Comparison of ENCODE assay signal across 10 cellular contexts in genomic region chr13:49998714-49999624, GRCh38. TPM values are rescaled to one million over a fixed set of nuclear protein-coding genes. Genes with fewer than 3 reads are reported as not detected.
DNase-seq lines count a peak whose midpoint lies in the region; ATAC-seq and TF ChIP-seq lines count a peak whose summit lies in the region.
"Had no signal": no experiment of that assay in that cellular context is flagged by ENCODE, and none has a peak within 500 bp of the region (broad histone marks: within the 10 kb centered on the region; RNA-seq: fewer than 3 reads in every experiment).

No MANE protein-coding gene starts in this region.

- peak overlapping the region; percentile 92 for H3K4me3 Mint-ChIP-seq in activated naive CD8-positive, alpha-beta T cell
- H3K4me3 Mint-ChIP-seq in activated naive CD8-positive, alpha-beta T cell treated with anti-CD3 and anti-CD28 coated beads for 36 hours = no peak overlapping the region
- peak overlapping the region; percentile 84 for H3K4me3 Mint-ChIP-seq in activated CD8-positive, alpha-beta T cell treated with anti-CD3 and anti-CD28 coated beads, Interleukin-2, amount 10 ng/mL, durations not matched to agents 7 days and 5 days

- H3K4me3 ChIP-seq in tibial artery = peak overlapping the region; percentile 70 to 91
- H3K4me3 ChIP-seq in lower leg skin (ENCODE audit: low read depth, poor library complexity, severe bottlenecking) = no peak overlapping the region

- peaks cover 5 to 71% (median 39%) of the 10 kb centered on the region in 4 donors for H3K4me1 ChIP-seq in tibial artery

- H3K36me3 Mint-ChIP-seq in activated naive CD8-positive, alpha-beta T cell = peaks cover 4% of the 10 kb centered on the region
- peaks cover 28% of the 10 kb centered on the region for H3K36me3 Mint-ChIP-seq in activated naive CD8-positive, alpha-beta T cell treated with anti-CD3 and anti-CD28 coated beads for 36 hours
- H3K36me3 Mint-ChIP-seq in activated CD8-positive, alpha-beta T cell treated with anti-CD3 and anti-CD28 coated beads, Interleukin-2, amount 10 ng/mL, durations not matched to agents 7 days and 5 days (ENCODE audit: low read depth) = peaks cover 33% of the 10 kb centered on the region

- TF ChIP-seq POLR2A in lower leg skin (IDR thresholded peaks at IDR 0.05) = no peak

- no peaks in the 10 kb centered on the region for H3K9me3 Mint-ChIP-seq in activated naive CD8-positive, alpha-beta T cell (ENCODE audit: low read depth)
- no peaks in the 10 kb centered on the region for H3K9me3 Mint-ChIP-seq in activated naive CD8-positive, alpha-beta T cell treated with anti-CD3 and anti-CD28 coated beads for 36 hours
- H3K9me3 Mint-ChIP-seq in activated CD8-positive, alpha-beta T cell treated with anti-CD3 and anti-CD28 coated beads, Interleukin-2, amount 10 ng/mL, durations not matched to agents 7 days and 5 days (ENCODE audit: insufficient read depth) = no peaks in the 10 kb centered on the region

- POLR2A ChIA-PET in activated CD8-positive, alpha-beta T cell treated with anti-CD3 and anti-CD28 coated beads, Interleukin-2, amount 10 ng/mL, durations not matched to agents 7 days and 5 days (lab: Charles Lee) = interaction anchor here (0.6 to 3.1 kb wide), 7 partner anchors 24 to 912 kb away, joined by 3 to 63 read pairs (median 4); no protein-coding TSS in a partner anchor

- H3K4me1 Mint-ChIP-seq in activated naive CD8-positive, alpha-beta T cell (ENCODE audit: low read depth) = peaks cover 60% of the 10 kb centered on the region
- peaks cover 40% of the 10 kb centered on the region for H3K4me1 Mint-ChIP-seq in activated naive CD8-positive, alpha-beta T cell treated with anti-CD3 and anti-CD28 coated beads for 36 hours
- peaks cover 33% of the 10 kb centered on the region for H3K4me1 Mint-ChIP-seq in activated CD8-positive, alpha-beta T cell treated with anti-CD3 and anti-CD28 coated beads, Interleukin-2, amount 10 ng/mL, durations not matched to agents 7 days and 5 days (ENCODE audit: low read depth)

- peaks cover 0 to 12% (median 5%) of the 10 kb centered on the region in 3 donors for H3K36me3 ChIP-seq in tibial artery

- H3K27ac Mint-ChIP-seq in activated naive CD8-positive, alpha-beta T cell = no peak overlapping the region
- no peak overlapping the region for H3K27ac Mint-ChIP-seq in activated naive CD8-positive, alpha-beta T cell treated with anti-CD3 and anti-CD28 coated beads for 36 hours
- H3K27ac Mint-ChIP-seq in activated CD8-positive, alpha-beta T cell treated with anti-CD3 and anti-CD28 coated beads, Interleukin-2, amount 10 ng/mL, durations not matched to agents 7 days and 5 days = no peak overlapping the region

- peak overlapping the region; percentile 97 to 100 for H3K27ac ChIP-seq in tibial artery

- intact Hi-C loops in tibial artery (cut with DNase I; ENCODE audit: low total_unique reads) = loop anchor here (5.0 kb wide), 3 partner anchors 62 to 913 kb away; partner anchors contain the start of gene SPRYD7
- intact Hi-C loops in lower leg skin (cut with DNase I; ENCODE audit: low total_unique reads) = loop anchor here (10.0 kb wide), 1 partner anchor 126 kb away; no protein-coding TSS in a partner anchor

- H3K27me3 Mint-ChIP-seq in activated naive CD8-positive, alpha-beta T cell = no peaks in the 10 kb centered on the region
- no peaks in the 10 kb centered on the region for H3K27me3 Mint-ChIP-seq in activated naive CD8-positive, alpha-beta T cell treated with anti-CD3 and anti-CD28 coated beads for 36 hours
- no peaks in the 10 kb centered on the region for H3K27me3 Mint-ChIP-seq in activated CD8-positive, alpha-beta T cell treated with anti-CD3 and anti-CD28 coated beads, Interleukin-2, amount 10 ng/mL, durations not matched to agents 7 days and 5 days (ENCODE audit: low read depth)

- no peak for DNase-seq in activated naive CD8-positive, alpha-beta T cell treated with anti-CD3 and anti-CD28 coated beads for 36 hours
- DNase-seq in activated CD8-positive, alpha-beta T cell treated with anti-CD3 and anti-CD28 coated beads, Interleukin-2, amount 10 ng/mL, durations not matched to agents 7 days and 5 days = no peak
- DNase-seq in iPS-NIHi7 (ENCODE audit: extremely low spot score) (peak; percentile 42), tibial artery (no peak), lower leg skin (ENCODE audit: low spot score in 2 of 2) (no peak)
- DNase-seq in activated effector memory CD4-positive, alpha-beta T cell treated with anti-CD3 and anti-CD28 coated beads, Interleukin-2, amount 50 U/mL, for 16 hours = no peak
- no peak for DNase-seq in stimulated activated CD4-positive, alpha-beta T cell treated with anti-CD3 and anti-CD28 coated beads, Interleukin-1b, Interleukin-23, amount 100 ng/mL, for 48 hours
- DNase-seq: DMS 273 treated with DMSO at 0.1 percent for 48 hours, retina had no signal

- ATAC-seq in activated CD8-positive, alpha-beta T cell treated with anti-CD3 and anti-CD28 coated beads, Interleukin-2, amount 10 ng/mL, durations not matched to agents 7 days and 5 days = no peak

- H3K27me3 ChIP-seq in tibial artery = no peaks in the 10 kb centered on the region

- 72 to 74% methylated on average over 22 of the region's 22 CpGs for WGBS in lower leg skin, 2 donors

- TF ChIP-seq CTCF in tibial artery (IDR thresholded peaks at IDR 0.05) = no peak
- no peak for TF ChIP-seq CTCF in lower leg skin (IDR thresholded peaks at IDR 0.05)

- H3K9me3 ChIP-seq in tibial artery = no peaks in the 10 kb centered on the region

- CTCF ChIA-PET in activated CD8-positive, alpha-beta T cell treated with anti-CD3 and anti-CD28 coated beads, Interleukin-2, amount 10 ng/mL, durations not matched to agents 7 days and 5 days (lab: Charles Lee) = interaction anchor here (0.7 to 3.7 kb wide), 12 partner anchors 12 to 1071 kb away, joined by 3 to 34 read pairs (median 10); partner anchors contain the start of genes KCNRG and SPRYD7

RNA-seq across cellular contexts. Expression of gene TRIM13, which starts 2.1 kb away (rescaled TPM):
- 10 to 100 TPM; 17.7 to 18.1 TPM for total RNA-seq in activated naive CD8-positive, alpha-beta T cell treated with anti-CD3 and anti-CD28 coated beads for 36 hours
- 10 to 100 TPM; 11.8 to 12.0 TPM for total RNA-seq in activated CD8-positive, alpha-beta T cell treated with anti-CD3 and anti-CD28 coated beads, Interleukin-2, amount 10 ng/mL, durations not matched to agents 7 days and 5 days
- total RNA-seq in lower leg skin = 10 to 100 TPM; 19.4 to 39.2 (median 27.5) TPM

RNA-seq across cellular contexts. Expression of gene KCNRG, which starts 16.3 kb away (rescaled TPM):
- total RNA-seq in activated naive CD8-positive, alpha-beta T cell treated with anti-CD3 and anti-CD28 coated beads for 36 hours = under 1 TPM; 0.26 to 0.37 TPM
- under 1 TPM; 0.18 to 0.82 TPM for total RNA-seq in activated CD8-positive, alpha-beta T cell treated with anti-CD3 and anti-CD28 coated beads, Interleukin-2, amount 10 ng/mL, durations not matched to agents 7 days and 5 days
- total RNA-seq in lower leg skin = 1 to 10 TPM in 1 of 4 donors, under 1 TPM in 1, not detected in 2; 0.78 to 5.1 TPM
